In the genomic region with DNA sequence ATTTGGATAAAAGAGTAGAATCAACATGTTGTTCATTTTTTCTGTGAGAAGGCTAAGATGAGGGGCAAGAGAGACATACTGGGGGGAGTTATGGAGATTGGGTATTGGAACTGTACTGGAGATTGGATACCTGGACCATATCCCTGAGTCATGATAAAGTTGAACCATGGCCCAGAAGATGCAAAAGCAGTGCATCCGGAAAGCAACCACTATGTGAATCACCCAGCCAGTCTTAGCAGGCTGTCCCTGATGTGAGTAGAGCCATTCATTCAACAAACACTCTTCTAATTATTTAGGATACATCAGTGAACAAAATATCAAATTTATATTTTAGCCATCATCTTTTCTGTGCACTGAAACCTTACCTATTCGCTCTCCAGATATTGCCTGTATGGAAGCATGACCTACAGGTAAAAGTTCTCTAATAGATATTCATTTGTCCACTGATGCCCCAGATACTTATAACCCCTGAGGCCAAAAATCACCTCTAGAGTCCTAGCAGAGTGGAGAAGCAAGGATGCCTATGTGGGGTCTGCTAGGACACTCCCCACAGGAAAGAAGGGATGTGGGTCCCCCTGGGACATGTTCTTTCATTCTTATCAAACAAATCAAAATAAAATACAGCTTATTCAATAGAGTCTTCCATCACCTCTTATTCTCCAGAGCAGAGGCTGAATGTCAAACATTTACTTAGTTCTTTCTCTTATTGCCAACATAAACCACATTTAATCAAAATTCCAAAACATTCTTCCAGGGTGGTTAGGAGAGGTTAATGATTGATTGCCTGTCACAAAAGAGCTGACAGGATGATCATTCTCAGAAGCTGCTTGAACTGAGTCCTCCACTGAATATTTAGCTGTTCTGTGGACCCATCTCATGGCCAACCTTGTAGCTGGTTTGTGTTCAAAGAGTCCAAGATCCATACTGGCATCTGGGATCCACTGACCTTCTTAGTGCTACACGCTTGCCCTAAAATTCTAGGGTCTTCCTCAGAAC, we compare ENCODE assay signal across 19 cellular contexts. TPM values are rescaled to one million over a fixed set of nuclear protein-coding genes. Genes with fewer than 3 reads are reported as not detected.
DNase-seq lines count a peak whose midpoint lies in the region; ATAC-seq and TF ChIP-seq lines count a peak whose summit lies in the region.
"Had no signal": no experiment of that assay in that cellular context is flagged by ENCODE, and none has a peak within 500 bp of the region (broad histone marks: within the 10 kb centered on the region; RNA-seq: fewer than 3 reads in every experiment).

No MANE protein-coding gene starts in this region.

- H4K20me1 ChIP-seq in PC-3 (ENCODE audit: low read length), result no peaks in the 10 kb centered on the region

- ATAC-seq in PC-3, result no peak
- ATAC-seq in left lobe of liver, result peak; percentile 88

- H3K4me1 ChIP-seq in PC-3 (ENCODE audit: insufficient read depth, low read length), result no peaks in the 10 kb centered on the region
- H3K4me1 ChIP-seq in esophagus muscularis mucosa, result no peaks in the 10 kb centered on the region
- H3K4me1 ChIP-seq: Peyer's patch had no signal

- H3K9me2 ChIP-seq in PC-3 (replicated peaks; ENCODE audit: low read length), result no peaks in the 10 kb centered on the region
- H3K9me2 ChIP-seq: SK-N-SH had no signal

- H3K27me3 ChIP-seq in PC-3 (ENCODE audit: low read length) (peaks cover 9% of the 10 kb centered on the region; the same call in 1 of the 2 replicates), esophagus muscularis mucosa (no peaks in the 10 kb centered on the region), brain microvascular endothelial cell (replicated peaks) (no peaks in the 10 kb centered on the region)
- H3K27me3 ChIP-seq: Peyer's patch had no signal

- BruUV-seq in PC-3 (replicated peaks; lab: Mats Ljungman, UMichigan), result no TSS peak

- no peak overlapping the region for H3K4me3 ChIP-seq in PC-3 (ENCODE audit: low read length)
- H3K4me3 ChIP-seq in esophagus muscularis mucosa, result no peak overlapping the region
- H3K4me3 ChIP-seq in brain microvascular endothelial cell (ENCODE audit: low read depth, low read length), result no peak overlapping the region
- H3K4me3 ChIP-seq: Peyer's patch had no signal

- no peaks in the 10 kb centered on the region for H3K36me3 ChIP-seq in PC-3 (ENCODE audit: low read depth, low read length)
- H3K36me3 ChIP-seq in esophagus muscularis mucosa, result no peaks in the 10 kb centered on the region
- no peaks in the 10 kb centered on the region for H3K36me3 ChIP-seq in brain microvascular endothelial cell (replicated peaks)
- H3K36me3 ChIP-seq: Peyer's patch had no signal

- POLR2A ChIA-PET in PC-3 (lab: Charles Lee; ENCODE audit: unreplicated experiment), result no interaction called here

- no peaks in the 10 kb centered on the region for H3F3A ChIP-seq in PC-3 (ENCODE audit: low read length, unreplicated experiment)

- TF ChIP-seq POLR2A in esophagus muscularis mucosa (IDR thresholded peaks at IDR 0.05; ENCODE audit: low read depth), result no peak

- H3K4me2 ChIP-seq in PC-3 (ENCODE audit: low read length), result no peak overlapping the region
- H3K4me2 ChIP-seq: SK-N-SH had no signal

- DNase-seq in PC-3 (peak; percentile 14), esophagus muscularis mucosa (ENCODE audit: extremely low spot score) (peak; percentile 31), left lobe of liver (ENCODE audit: low spot score) (peak; percentile 56), renal cortical epithelial cell (ENCODE audit: low read depth) (peak; percentile 99), brain microvascular endothelial cell (no peak), cardiac septum (ENCODE audit: low spot score) (no peak), NCI-H1092 treated with DMSO at 0.1 percent for 48 hours (lab: John Stamatoyannopoulos, UW) (no peak)
- DNase-seq: CD4-positive, CD25-positive, alpha-beta regulatory T cell; DND-41; H9; KBM-7; MV-4-11; NCI-H1436; NCI-H2029 treated with DMSO at 0.1 percent for 48 hours; NCI-H510A treated with DMSO at 0.1 percent for 48 hours; Peyer's patch; SHP77; SK-N-SH had no signal

- H3K27ac ChIP-seq in PC-3 (ENCODE audit: low read length) (no peak overlapping the region), esophagus muscularis mucosa (replicated peaks in 1 of 4) (no peak overlapping the region), brain microvascular endothelial cell (no peak overlapping the region)
- H3K27ac ChIP-seq: Peyer's patch had no signal

- intact Hi-C loops in PC-3 (cut with micrococcal nuclease) (no loop called here), esophagus muscularis mucosa (cut with DNase I) (no loop called here), cardiac septum (cut with DNase I) (no loop called here)

- H3K79me2 ChIP-seq in PC-3 (ENCODE audit: low read length), result no peaks in the 10 kb centered on the region

- no peak for TF ChIP-seq EP300 in esophagus muscularis mucosa (IDR thresholded peaks at IDR 0.05)

- H2AFZ ChIP-seq in PC-3 (ENCODE audit: low read length), result no peak overlapping the region

- TF ChIP-seq CTCF in PC-3 (conservative IDR thresholded peaks at IDR 0.05; ENCODE audit: low read depth, low read length) (no peak), esophagus muscularis mucosa (IDR thresholded peaks at IDR 0.05) (no peak), brain microvascular endothelial cell (IDR thresholded peaks at IDR 0.05; ENCODE audit: low read depth, low read length, missing control alignments) (no peak)

- in situ Hi-C loops in brain microvascular endothelial cell (cut with HindIII; ENCODE audit: low pct_ligation_motif_present, low sequenced_read_pairs), result no loop called here

- H3K9me3 ChIP-seq in PC-3 (ENCODE audit: low read length) (no peaks in the 10 kb centered on the region), esophagus muscularis mucosa (peaks cover 0 to 4% (median 0%) of the 10 kb centered on the region in 4 donors)
- H3K9me3 ChIP-seq: Peyer's patch, SK-N-SH had no signal

- CTCF ChIA-PET in PC-3 (lab: Charles Lee), result no interaction called here

- 97% methylated on average over 3 of the region's 3 CpGs for WGBS in esophagus muscularis mucosa

- H3K9ac ChIP-seq in PC-3 (ENCODE audit: low read length), result no peak overlapping the region
- H3K9ac ChIP-seq: SK-N-SH had no signal

RNA-seq across cellular contexts. Expression of gene PKHD1, which starts 37.0 kb away (rescaled TPM):
- total RNA-seq in PC-3 (2014; rRNA removed) (0.40 and 0.52 TPM in 2 replicates), esophagus muscularis mucosa (under 1 TPM in 1 of 4 donors, not detected in 3; under 0.01 TPM), left lobe of liver (3.0 TPM), renal cortical epithelial cell (14.1 and 67.1 TPM in 2 replicates), cardiac septum (0.03 TPM)
- total RNA-seq: B cell had no signal

Comparison
In these comparisons a context has a peak if more than half of its experiments do, and no peak if none do; other contexts are left out.
1. DNase-seq: peak in PC-3 (single experiment), esophagus muscularis mucosa (single experiment), left lobe of liver (single experiment) and renal cortical epithelial cell (single experiment); none in brain microvascular endothelial cell (single experiment), cardiac septum (single experiment) and NCI-H1092 treated with DMSO at 0.1 percent for 48 hours (single experiment).